9 cellular contexts compared by ENCODE assay signal in genomic region chr12:538731-539539, GRCh38.
DNase-seq lines count a peak whose midpoint lies in the region; ATAC-seq and TF ChIP-seq lines count a peak whose summit lies in the region.
"Had no signal": no experiment of that assay in that cellular context is flagged by ENCODE, and none has a peak within 500 bp of the region (broad histone marks: within the 10 kb centered on the region; RNA-seq: fewer than 3 reads in every experiment).

No MANE protein-coding gene starts in this region.

- no peaks in the 10 kb centered on the region; the same call in 1 of the 2 replicates for H3K36me3 ChIP-seq in WERI-Rb-1

- H3K27me3 Mint-ChIP-seq in natural killer cell treated with Interleukin-12 subunit alpha and Interleukin-12 subunit beta and Interleukin-15 and Interleukin-18, amount 100 ng/mL, for 72 hours: no peaks in the 10 kb centered on the region

- H3K36me3 Mint-ChIP-seq in natural killer cell treated with Interleukin-12 subunit alpha and Interleukin-12 subunit beta and Interleukin-15 and Interleukin-18, amount 100 ng/mL, for 72 hours: no peaks in the 10 kb centered on the region

- no peak for TF ChIP-seq CTCF in WERI-Rb-1 (IDR thresholded peaks at IDR 0.05; ENCODE audit: low read depth, low read length)

- H3K4me3 ChIP-seq in WERI-Rb-1 (ENCODE audit: low read depth, low read length): no peak overlapping the region

- no peak overlapping the region for H3K27ac ChIP-seq in WERI-Rb-1

- H3K4me1 Mint-ChIP-seq in natural killer cell treated with Interleukin-12 subunit alpha and Interleukin-12 subunit beta and Interleukin-15 and Interleukin-18, amount 100 ng/mL, for 72 hours (ENCODE audit: low read depth in 2 of 2): peaks cover 17 to 20% of the 10 kb centered on the region in 2 donors

- H3K9me3 Mint-ChIP-seq in natural killer cell treated with Interleukin-12 subunit alpha and Interleukin-12 subunit beta and Interleukin-15 and Interleukin-18, amount 100 ng/mL, for 72 hours: no peaks in the 10 kb centered on the region
- H3K9me3 Mint-ChIP-seq: neural crest cell had no signal

- ATAC-seq in SK-N-SH treated with all-trans-retinoic acid at 6 μM for 48 hours: peak; percentile 42
- ATAC-seq in natural killer cell treated with Interleukin-12 subunit alpha and Interleukin-12 subunit beta and Interleukin-15 and Interleukin-18, amount 100 ng/mL, for 72 hours: peak; percentile 79 to 87
- no peak for ATAC-seq in HG03469 (IDR thresholded peaks at IDR 0.05; ENCODE audit: unreplicated experiment)

- H3K27me3 ChIP-seq in WERI-Rb-1 (ENCODE audit: insufficient read depth, low read depth, severe bottlenecking): no peaks in the 10 kb centered on the region

- peak overlapping the region; percentile 73 to 95 for H3K27ac Mint-ChIP-seq in natural killer cell treated with Interleukin-12 subunit alpha and Interleukin-12 subunit beta and Interleukin-15 and Interleukin-18, amount 100 ng/mL, for 72 hours

- peak overlapping the region; percentile 54 for H3K4me3 Mint-ChIP-seq in natural killer cell treated with Interleukin-12 subunit alpha and Interleukin-12 subunit beta and Interleukin-15 and Interleukin-18, amount 100 ng/mL, for 72 hours
- H3K4me3 Mint-ChIP-seq: neural crest cell had no signal

- no peaks in the 10 kb centered on the region for H3K9me3 ChIP-seq in WERI-Rb-1 (ENCODE audit: severe bottlenecking)

- peak; percentile 22 for DNase-seq in activated effector memory CD4-positive, alpha-beta T cell treated with Interleukin-2 at 50 U/mL for 16 hours
- DNase-seq in activated effector memory CD4-positive, alpha-beta T cell treated with anti-CD3 and anti-CD28 coated beads, Interleukin-2, amount 50 U/mL, for 16 hours: no peak
- DNase-seq in effector CD4-positive, alpha-beta T cell: peak; percentile 47
- no peak for DNase-seq in natural killer cell treated with Interleukin-12 subunit alpha and Interleukin-12 subunit beta and Interleukin-15 and Interleukin-18, amount 100 ng/mL, for 72 hours (ENCODE audit: low spot score)
- DNase-seq in WERI-Rb-1 (no peak), NCI-H510A (lab: John Stamatoyannopoulos, UW) (no peak)

TF ChIP-seq in SK-N-SH treated with all-trans-retinoic acid at 6 μM for 48 hours, 23 proteins besides CTCF, POLR2A, EP300 and RAD21:
- TF ChIP-seq ISL1 (CRISPR knock-in tag; IDR thresholded peaks at IDR 0.05) (no peak), PPARA (CRISPR knock-in tag; IDR thresholded peaks at IDR 0.05; ENCODE audit: borderline replicate concordance) (no peak), ZFP3 (CRISPR knock-in tag; IDR thresholded peaks at IDR 0.05) (0 out of 2 replicates have a peak, but pooled peaks have one; percentile 31), TOX (CRISPR knock-in tag; IDR thresholded peaks at IDR 0.05; ENCODE audit: borderline replicate concordance) (no peak), CREB5 (CRISPR knock-in tag; IDR thresholded peaks at IDR 0.05; ENCODE audit: low read depth) (no peak), SNAI2 (CRISPR knock-in tag; IDR thresholded peaks at IDR 0.05) (0 out of 2 replicates have a peak, but pooled peaks have one; percentile 15), BACH2 (CRISPR knock-in tag; IDR thresholded peaks at IDR 0.05; ENCODE audit: borderline replicate concordance) (no peak), ZNF8 (CRISPR knock-in tag; IDR thresholded peaks at IDR 0.05) (no peak), GLIS3 (CRISPR knock-in tag; IDR thresholded peaks at IDR 0.05) (no peak)

Comparison
In these comparisons a context has a peak if more than half of its experiments do, and no peak if none do; other contexts are left out.
1. DNase-seq: peak in activated effector memory CD4-positive, alpha-beta T cell treated with Interleukin-2 at 50 U/mL for 16 hours (single experiment) and effector CD4-positive, alpha-beta T cell (single experiment); none in activated effector memory CD4-positive, alpha-beta T cell treated with anti-CD3 and anti-CD28 coated beads, Interleukin-2, amount 50 U/mL, for 16 hours (single experiment), natural killer cell treated with Interleukin-12 subunit alpha and Interleukin-12 subunit beta and Interleukin-15 and Interleukin-18, amount 100 ng/mL, for 72 hours (single experiment), WERI-Rb-1 (single experiment) and NCI-H510A (single experiment).